Comparison of ENCODE assay signal across 13 cellular contexts in genomic region chr7:80150621-80151273, GRCh38. TPM values are rescaled to one million over a fixed set of nuclear protein-coding genes. Genes with fewer than 3 reads are reported as not detected.
DNase-seq lines count a peak whose midpoint lies in the region; ATAC-seq and TF ChIP-seq lines count a peak whose summit lies in the region.
"Had no signal": no experiment of that assay in that cellular context is flagged by ENCODE, and none has a peak within 500 bp of the region (broad histone marks: within the 10 kb centered on the region; RNA-seq: fewer than 3 reads in every experiment).

No MANE protein-coding gene starts in this region.

- no peaks in the 10 kb centered on the region for H3K36me3 ChIP-seq in tibial nerve
- H3K36me3 ChIP-seq in CD8-positive, alpha-beta memory T cell (ENCODE audit: insufficient read depth, low read length) = no peaks in the 10 kb centered on the region
- H3K36me3 ChIP-seq: colonic mucosa had no signal

- H3K36me3 Mint-ChIP-seq in CD8-positive, alpha-beta memory T cell = no peaks in the 10 kb centered on the region
- H3K36me3 Mint-ChIP-seq: CD14-positive monocyte had no signal

- CTCF ChIA-PET in CD8-positive, alpha-beta memory T cell (lab: Charles Lee) = no interaction called here

- H3K4me3 Mint-ChIP-seq in CD8-positive, alpha-beta memory T cell = no peak overlapping the region
- H3K4me3 Mint-ChIP-seq: CD14-positive monocyte had no signal

- H3K9me3 ChIP-seq in tibial nerve = no peaks in the 10 kb centered on the region
- H3K9me3 ChIP-seq in CD8-positive, alpha-beta memory T cell (ENCODE audit: low read length) = no peaks in the 10 kb centered on the region
- H3K9me3 ChIP-seq: colonic mucosa had no signal

- no peak overlapping the region for H3K4me3 ChIP-seq in tibial nerve
- H3K4me3 ChIP-seq in CD8-positive, alpha-beta memory T cell (ENCODE audit: low read length) = no peak overlapping the region
- H3K4me3 ChIP-seq: colonic mucosa had no signal

- no peak overlapping the region for H3K27ac ChIP-seq in tibial nerve
- H3K27ac ChIP-seq in CD8-positive, alpha-beta memory T cell (ENCODE audit: low read depth, low read length) = no peak overlapping the region
- H3K27ac ChIP-seq: colonic mucosa, HL-60 had no signal

- H3K27me3 ChIP-seq in tibial nerve = no peaks in the 10 kb centered on the region
- no peaks in the 10 kb centered on the region for H3K27me3 ChIP-seq in CD8-positive, alpha-beta memory T cell (ENCODE audit: insufficient read depth, low read length, poor library complexity, severe bottlenecking)
- H3K27me3 ChIP-seq: colonic mucosa had no signal

- no peak for TF ChIP-seq POLR2A in tibial nerve (IDR thresholded peaks at IDR 0.05)

- peaks cover 0 to 1% of the 10 kb centered on the region in 2 donors for H3K27me3 Mint-ChIP-seq in CD8-positive, alpha-beta memory T cell

- H3K27ac Mint-ChIP-seq in CD8-positive, alpha-beta memory T cell = no peak overlapping the region
- H3K27ac Mint-ChIP-seq: CD14-positive monocyte had no signal

- peaks cover 0 to 40% (median 3%) of the 10 kb centered on the region in 4 donors for H3K4me1 ChIP-seq in tibial nerve
- H3K4me1 ChIP-seq in CD8-positive, alpha-beta memory T cell (ENCODE audit: insufficient read depth, low read length) = no peaks in the 10 kb centered on the region
- H3K4me1 ChIP-seq: colonic mucosa had no signal

- POLR2A ChIA-PET in CD8-positive, alpha-beta memory T cell (lab: Charles Lee) = no interaction called here

- peaks cover 0 to 2% (median 0%) of the 10 kb centered on the region in 3 donors for H3K4me1 Mint-ChIP-seq in CD8-positive, alpha-beta memory T cell

- DNase-seq in A172 (ENCODE audit: low spot score) (peak; percentile 44), UCSD-AML1 (lab: John Stamatoyannopoulos, UW; ENCODE audit: unreplicated experiment) (peak; percentile 2), glomerular visceral epithelial cell (ENCODE audit: extremely low spot score) (peak; percentile 17), tibial nerve (ENCODE audit: low spot score in 2 of 2) (no peak)
- DNase-seq in CD8-positive, alpha-beta memory T cell = no peak
- DNase-seq: colonic mucosa, H7, NCI-H2081 treated with DMSO at 0.1 percent for 48 hours had no signal

- TF ChIP-seq EP300 in tibial nerve (IDR thresholded peaks at IDR 0.05) = no peak

- H3K9me3 Mint-ChIP-seq in CD8-positive, alpha-beta memory T cell = peaks cover 3 to 15% (median 6%) of the 10 kb centered on the region in 5 donors
- H3K9me3 Mint-ChIP-seq: CD14-positive monocyte had no signal

- no peak for TF ChIP-seq CTCF in tibial nerve (IDR thresholded peaks at IDR 0.05)

- ATAC-seq in GM19372 (IDR thresholded peaks at IDR 0.05; ENCODE audit: low read depth, unreplicated experiment) = peak; percentile 16
- ATAC-seq in HG03520 (IDR thresholded peaks at IDR 0.05; ENCODE audit: unreplicated experiment) = no peak
- no peak for ATAC-seq in HG02884 (IDR thresholded peaks at IDR 0.05; ENCODE audit: unreplicated experiment)

- 58 to 69% methylated on average over 5 of the region's 5 CpGs for WGBS in tibial nerve, 2 donors

RNA-seq across cellular contexts. Expression of gene GNAI1, which starts 16.1 kb away (rescaled TPM):
- 51.4 and 55.1 TPM in 2 replicates for total RNA-seq in A172 (2014; rRNA removed; shearing (Covaris generic))
- total RNA-seq in tibial nerve = 10 to 100 TPM; 29.4 to 78.5 (median 35.5) TPM
- total RNA-seq in CD8-positive, alpha-beta memory T cell = under 1 TPM; 0.39 to 0.42 TPM
- 3.8 TPM for polyA plus RNA-seq in CD8-positive, alpha-beta memory T cell

Comparison
In these comparisons a context has a peak if more than half of its experiments do, and no peak if none do; other contexts are left out.
1. DNase-seq: peak in A172 (single experiment), UCSD-AML1 (single experiment) and glomerular visceral epithelial cell (single experiment); none in tibial nerve (0 of 2) and CD8-positive, alpha-beta memory T cell (0 of 5).
2. RNA of gene GNAI1, which starts 16.1 kb away (total RNA-seq): 51.4 to 55.1 TPM in A172 and 29.4 to 78.5 TPM in tibial nerve; 0.39 to 0.42 TPM in CD8-positive, alpha-beta memory T cell; every median in the first group is over 10 times any median in the second.